ENCODE assay signal across 1 cellular context in genomic region chr4:43330288-43330687, GRCh38.
TF ChIP-seq lines count a peak whose summit lies in the region.

No MANE protein-coding gene starts in this region.

TF ChIP-seq in endothelial cell of umbilical vein, 7 proteins besides CTCF, POLR2A, EP300 and RAD21:
- TF ChIP-seq MYC (IDR thresholded peaks at IDR 0.05; ENCODE audit: low read depth, low read length) = no peak
- no peak for TF ChIP-seq EZH2 (IDR thresholded peaks at IDR 0.05; ENCODE audit: borderline replicate concordance, low read depth, low read length, severe bottlenecking)
- TF ChIP-seq JUN (IDR thresholded peaks at IDR 0.05; ENCODE audit: borderline replicate concordance, insufficient read depth, insufficient read length, low read depth) = no peak
- no peak for TF ChIP-seq MAX (IDR thresholded peaks at IDR 0.05; ENCODE audit: insufficient read depth, insufficient read length)
- TF ChIP-seq FOS (IDR thresholded peaks at IDR 0.05; ENCODE audit: borderline replicate concordance, insufficient read depth, low read length) = peak; percentile 47
